Comparison of ENCODE assay signal across 21 cellular contexts in the genomic region with DNA sequence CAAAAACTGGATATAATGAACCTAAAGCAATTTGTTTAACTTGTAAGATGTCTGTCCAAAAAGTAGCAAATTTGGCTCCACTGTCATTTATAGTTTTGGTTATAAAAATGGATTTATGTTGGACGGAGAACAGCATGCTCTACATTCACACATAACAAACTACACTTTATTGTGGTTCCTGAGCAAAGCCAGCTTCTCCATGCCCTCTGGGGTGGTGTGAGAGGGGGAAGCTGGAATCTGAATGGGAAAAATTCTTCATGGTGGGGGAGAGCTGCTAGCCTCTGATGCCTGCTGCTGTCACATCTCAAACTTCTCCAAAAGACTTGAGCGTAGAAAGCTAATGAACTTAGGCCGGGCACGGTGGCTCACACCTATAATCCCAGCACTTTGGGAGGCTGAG. TPM values are rescaled to one million over a fixed set of nuclear protein-coding genes. Genes with fewer than 3 reads are reported as not detected.
DNase-seq lines count a peak whose midpoint lies in the region; ATAC-seq and TF ChIP-seq lines count a peak whose summit lies in the region.
"Had no signal": no experiment of that assay in that cellular context is flagged by ENCODE, and none has a peak within 500 bp of the region (broad histone marks: within the 10 kb centered on the region; RNA-seq: fewer than 3 reads in every experiment).

No MANE protein-coding gene starts in this region.

- intact Hi-C loops in PC-9 (cut with micrococcal nuclease; ENCODE audit: unreplicated experiment): no loop called here
- intact Hi-C loops in spleen (cut with DNase I; ENCODE audit: low total_unique reads): loop anchor here (5.0 kb wide), 1 partner anchor 53 kb away; no protein-coding TSS in a partner anchor
- intact Hi-C loops in left ventricle myocardium superior (cut with micrococcal nuclease): no loop called here
- intact Hi-C loops in aorta (cut with DNase I): loop anchor here in 1 of 2 donors (5.0 to 10.0 kb wide), 2 partner anchors 55 to 113 kb away; no protein-coding TSS in a partner anchor

- H3K79me2 ChIP-seq in PC-9 (ENCODE audit: low read depth): no peaks in the 10 kb centered on the region

- H3K27me3 ChIP-seq in PC-9 (ENCODE audit: insufficient read depth, low read depth) (no peaks in the 10 kb centered on the region), spleen (replicated peaks in 1 of 7) (no peaks in the 10 kb centered on the region), aorta (ENCODE audit: control insufficient read depth in 1 of 2, insufficient read depth in 2 of 2, low read length in 1 of 2) (no peaks in the 10 kb centered on the region)

- POLR2A ChIA-PET in PC-9 (lab: Charles Lee; ENCODE audit: unreplicated experiment): no interaction called here

- 81 to 94% (median 89%) methylated on average over 4 of the region's 4 CpGs for WGBS in spleen, 5 donors
- 74 to 78% methylated on average over 4 of the region's 4 CpGs for WGBS in aorta, 2 donors

- peak overlapping the region; percentile 60 for H3K4me2 ChIP-seq in PC-9

- no peaks in the 10 kb centered on the region for H3K9me3 ChIP-seq in PC-9 (ENCODE audit: insufficient read depth, low read depth)
- H3K9me3 ChIP-seq in spleen: no peaks in the 10 kb centered on the region
- H3K9me3 ChIP-seq in aorta (ENCODE audit: control insufficient read depth, low read length): no peaks in the 10 kb centered on the region
- H3K9me3 ChIP-seq: Caco-2 had no signal

- CTCF ChIA-PET in PC-9 (lab: Charles Lee): no interaction called here

- no peaks in the 10 kb centered on the region for H3K36me3 ChIP-seq in PC-9 (ENCODE audit: low read depth)
- no peaks in the 10 kb centered on the region for H3K36me3 ChIP-seq in spleen
- H3K36me3 ChIP-seq in aorta (ENCODE audit: control insufficient read depth in 1 of 2, insufficient read depth in 2 of 2, low read length in 1 of 2): no peaks in the 10 kb centered on the region

- no TSS peak for BruUV-seq in PC-9 (replicated peaks; lab: Mats Ljungman, UMichigan)

- no peak for TF ChIP-seq CTCF in PC-9 (conservative IDR thresholded peaks at IDR 0.05)
- TF ChIP-seq CTCF in spleen (IDR thresholded peaks at IDR 0.05 in 8 of 11, conservative IDR thresholded peaks at IDR 0.05 in 3 of 11): no peak

- ATAC-seq in HG03354 (IDR thresholded peaks at IDR 0.05; ENCODE audit: poor library complexity, severe bottlenecking, unreplicated experiment) (no peak), left ventricle myocardium superior (no peak), aorta (ENCODE audit: low FRiP score) (no peak)
- ATAC-seq: GM12878, HCT116, T-cell had no signal

- peak overlapping the region; percentile 40; the same call in 1 of the 2 replicates for H2AFZ ChIP-seq in PC-9

- H4K20me1 ChIP-seq in PC-9 (ENCODE audit: insufficient read depth): no peaks in the 10 kb centered on the region

- DNase-seq in EH (ENCODE audit: low read depth): peak; percentile 40
- no peak for DNase-seq in PC-9
- DNase-seq in foreskin melanocyte: peak; percentile 88
- no peak for DNase-seq in spleen
- DNase-seq in left ventricle myocardium superior: no peak
- DNase-seq in aorta: no peak
- DNase-seq: Caco-2; CD4-positive, CD25-positive, alpha-beta regulatory T cell; GOT3; MM.1S; NCI-H1092; NCI-H1436 treated with DMSO at 0.1 percent for 48 hours; NCI-H2029; NCI-H2171; NCI-H446; NK-92 treated with Interleukin-12 subunit alpha and Interleukin-12 subunit beta, amount 100 ng/mL, for 24 hours; Right ventricle myocardium superior; T-cell had no signal

- no peak overlapping the region for H3K4me3 ChIP-seq in PC-9
- no peak overlapping the region for H3K4me3 ChIP-seq in spleen
- H3K4me3 ChIP-seq in aorta (ENCODE audit: low read length in 2 of 2): no peak overlapping the region
- H3K4me3 ChIP-seq: GM12878 had no signal

- H3K27ac ChIP-seq in PC-9 (peak overlapping the region; percentile 84), spleen (peak overlapping the region in 6 of 8 donors; percentile 9 to 84 (median 71)), aorta (ENCODE audit: low read depth in 1 of 2, low read length in 2 of 2) (no peak overlapping the region)

- no peak for TF ChIP-seq POLR2A in spleen (IDR thresholded peaks at IDR 0.05)

- H3F3A ChIP-seq in PC-9 (ENCODE audit: insufficient read depth, low read depth): peaks cover 30% of the 10 kb centered on the region

- H3K4me1 ChIP-seq in PC-9 (replicated peaks; ENCODE audit: insufficient read depth) (peaks cover 38% of the 10 kb centered on the region), spleen (peaks cover 0 to 58% (median 24%) of the 10 kb centered on the region in 6 donors), aorta (ENCODE audit: control insufficient read depth in 1 of 2, insufficient read depth in 2 of 2, low read length in 2 of 2) (no peaks in the 10 kb centered on the region)
- H3K4me1 ChIP-seq: Caco-2 had no signal

- no peaks in the 10 kb centered on the region for H3K9me2 ChIP-seq in PC-9 (ENCODE audit: insufficient read depth)

RNA-seq across cellular contexts. Expression of a gene that starts 9.8 kb away (rescaled TPM):
- total RNA-seq in PC-9 (2021): 136 and 151 TPM in 2 replicates
- total RNA-seq in spleen: 100 to 1,000 TPM in 5 of 7 donors, 10 to 100 TPM in 2; 88.5 to 247 (median 121) TPM
- 10 to 100 TPM; 28.5 to 50.6 (median 45.2) TPM for polyA plus RNA-seq in spleen
- 53.4 TPM for total RNA-seq in left ventricle myocardium superior
- 10 to 100 TPM; 50.0 to 67.8 TPM for total RNA-seq in aorta
- polyA plus RNA-seq in aorta: 10 to 100 TPM; 54.9 to 98.2 TPM

Comparison
In these comparisons a context has a peak if more than half of its experiments do, and no peak if none do; other contexts are left out.
1. DNase-seq: peak in EH (single experiment) and foreskin melanocyte (single experiment); none in PC-9 (0 of 2), spleen (single experiment), left ventricle myocardium superior (single experiment) and aorta (0 of 2).
2. H3K27ac ChIP-seq: peak in PC-9 (single experiment) and spleen (6 of 8); none in aorta (0 of 2).